Comparison of ENCODE assay signal across 20 cellular contexts in the genomic region with DNA sequence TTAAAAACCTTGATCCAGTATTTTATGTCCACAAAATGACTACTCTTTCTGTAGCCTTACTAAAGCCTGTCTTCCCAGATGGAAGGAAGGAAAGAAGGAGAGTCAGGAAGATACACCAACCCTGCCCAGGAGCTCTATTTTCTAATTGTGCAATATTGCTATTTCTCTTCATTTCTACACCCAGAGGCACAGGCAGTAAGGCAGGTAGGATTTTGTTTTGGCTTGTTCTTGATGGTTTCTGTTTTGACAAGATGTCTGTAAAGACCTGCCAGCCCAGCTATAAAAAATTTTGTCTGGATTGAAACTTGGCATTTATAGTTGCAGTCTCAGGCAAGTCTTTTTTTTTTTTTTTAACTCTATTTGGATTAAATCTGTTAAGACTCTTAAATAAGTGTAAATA.
DNase-seq lines count a peak whose midpoint lies in the region; FAIRE-seq and TF ChIP-seq lines count a peak whose summit lies in the region.
"Had no signal": no experiment of that assay in that cellular context is flagged by ENCODE, and none has a peak within 500 bp of the region (broad histone marks: within the 10 kb centered on the region; RNA-seq: fewer than 3 reads in every experiment).

No MANE protein-coding gene starts in this region.

- FAIRE-seq in bronchial epithelial cell (lab: Jason Lieb, UNC): no peak
- FAIRE-seq: A204.1, GM12891, GM18507 had no signal

- H4K20me1 ChIP-seq in Karpas-422 (ENCODE audit: insufficient read depth, low read depth, low read length): no peaks in the 10 kb centered on the region
- H4K20me1 ChIP-seq: BLaER1 had no signal

- no peaks in the 10 kb centered on the region for H3K79me2 ChIP-seq in Karpas-422 (ENCODE audit: low read length)

- H3K4me3 ChIP-seq in Karpas-422 (ENCODE audit: low read length) (no peak overlapping the region), bronchial epithelial cell (ENCODE audit: low read depth, low read length) (no peak overlapping the region)
- H3K4me3 ChIP-seq: BLaER1, GM23338 had no signal

- H3K27me3 ChIP-seq in Karpas-422 (ENCODE audit: low read length) (no peaks in the 10 kb centered on the region), bronchial epithelial cell (ENCODE audit: control insufficient read depth, insufficient read depth, low read length) (no peaks in the 10 kb centered on the region)
- H3K27me3 ChIP-seq: BLaER1 had no signal

- H3K9me3 ChIP-seq in Karpas-422 (ENCODE audit: low read length): no peaks in the 10 kb centered on the region
- H3K9me3 ChIP-seq: Caco-2 had no signal

- no peak for TF ChIP-seq CTCF in bronchial epithelial cell (IDR thresholded peaks at IDR 0.05; ENCODE audit: insufficient read depth, low read length, severe bottlenecking)

- peak; percentile 24 for DNase-seq in DMS79 treated with DMSO at 0.1 percent for 48 hours (lab: John Stamatoyannopoulos, UW)
- no peak for DNase-seq in DMS79 (lab: John Stamatoyannopoulos, UW)
- DNase-seq in NCI-H345 treated with DMSO at 0.1 percent for 48 hours (lab: John Stamatoyannopoulos, UW; ENCODE audit: unreplicated experiment): peak; percentile 51
- DNase-seq in NCI-H345 (lab: John Stamatoyannopoulos, UW): no peak
- peak; percentile 5 for DNase-seq in Karpas-422
- peak; percentile 2 for DNase-seq in bronchial epithelial cell (ENCODE audit: low read depth)
- DNase-seq in caudate nucleus (lab: John Stamatoyannopoulos, UW): no peak
- no peak for DNase-seq in SKM-1 (lab: John Stamatoyannopoulos, UW; ENCODE audit: unreplicated experiment)
- DNase-seq: Caco-2; CD4-positive, CD25-positive, alpha-beta regulatory T cell; CD8-positive, alpha-beta T cell; GF-D8; H9 had no signal

- H3K4me2 ChIP-seq in Karpas-422 (ENCODE audit: low read depth, low read length, poor library complexity, severe bottlenecking): no peak overlapping the region
- H3K4me2 ChIP-seq: BLaER1, GM23338 had no signal

- no peaks in the 10 kb centered on the region for H3K4me1 ChIP-seq in Karpas-422 (ENCODE audit: low read length)
- H3K4me1 ChIP-seq: Caco-2 had no signal

- H3K36me3 ChIP-seq in Karpas-422 (ENCODE audit: insufficient read depth, low read length) (no peaks in the 10 kb centered on the region), bronchial epithelial cell (ENCODE audit: control insufficient read depth, insufficient read depth, low read length) (no peaks in the 10 kb centered on the region)
- H3K36me3 ChIP-seq: BLaER1 had no signal

- no peak overlapping the region for H2AFZ ChIP-seq in Karpas-422 (ENCODE audit: low read length)
- H2AFZ ChIP-seq: GM23338 had no signal

- H3K9ac ChIP-seq in Karpas-422 (ENCODE audit: low read length): no peak overlapping the region
- H3K9ac ChIP-seq: BLaER1 had no signal

- H3K27ac ChIP-seq in Karpas-422 (ENCODE audit: low read length) (no peak overlapping the region), caudate nucleus (ENCODE audit: low read depth, low read length) (no peak overlapping the region)
- H3K27ac ChIP-seq: 22Rv1, BLaER1, C4-2B had no signal

- H3K9me2 ChIP-seq in Karpas-422 (replicated peaks; ENCODE audit: insufficient read depth, low read length): no peaks in the 10 kb centered on the region

Comparison
In these comparisons a context has a peak if more than half of its experiments do, and no peak if none do; other contexts are left out.
1. DNase-seq: peak in DMS79 treated with DMSO at 0.1 percent for 48 hours (single experiment), NCI-H345 treated with DMSO at 0.1 percent for 48 hours (single experiment), Karpas-422 (single experiment) and bronchial epithelial cell (single experiment); none in DMS79 (single experiment), NCI-H345 (single experiment), caudate nucleus (0 of 61) and SKM-1 (single experiment).